ENCODE assay signal across 18 cellular contexts in genomic region chr5:6286404-6286803, GRCh38.
"Had no signal": no experiment of that assay in that cellular context is flagged by ENCODE, and none has a peak within 500 bp of the region (broad histone marks: within the 10 kb centered on the region; RNA-seq: fewer than 3 reads in every experiment).

No MANE protein-coding gene starts in this region.

- DNase-seq: colonic mucosa; cortex of kidney; dermis blood vessel endothelial cell; effector CD4-positive, alpha-beta T cell; effector CD8-positive, alpha-beta T cell; effector memory CD4-positive, alpha-beta T cell; effector memory CD8-positive, alpha-beta T cell; erythroblast; foreskin fibroblast; foreskin keratinocyte; foreskin melanocyte; gastrocnemius medialis; heart left ventricle; heart right ventricle had no signal

- H3K27ac ChIP-seq: colonic mucosa, epithelial cell of prostate, esophagus muscularis mucosa, foreskin keratinocyte, gastrocnemius medialis, gastroesophageal sphincter, heart left ventricle, heart right ventricle had no signal

- H3K9me3 ChIP-seq: colonic mucosa, esophagus muscularis mucosa, gastrocnemius medialis, gastroesophageal sphincter, heart left ventricle had no signal

- H3K4me3 ChIP-seq: colonic mucosa, esophagus muscularis mucosa, gastrocnemius medialis, gastroesophageal sphincter, heart left ventricle, heart right ventricle had no signal

- H3K4me1 ChIP-seq: colonic mucosa, esophagus muscularis mucosa, foreskin keratinocyte, gastrocnemius medialis, gastroesophageal sphincter, heart left ventricle, heart right ventricle had no signal

- H3K27me3 ChIP-seq: colonic mucosa, esophagus muscularis mucosa, foreskin keratinocyte, gastrocnemius medialis, gastroesophageal sphincter, heart left ventricle, heart right ventricle had no signal

- H3K36me3 ChIP-seq: colonic mucosa, esophagus muscularis mucosa, gastrocnemius medialis, gastroesophageal sphincter, heart left ventricle, heart right ventricle had no signal

- ATAC-seq: effector memory CD8-positive, alpha-beta T cell; esophagus mucosa; foreskin keratinocyte; gastrocnemius medialis; gastroesophageal sphincter; heart left ventricle; heart right ventricle had no signal
